10 cellular contexts compared by ENCODE assay signal in genomic region chr2:149994057-149994728, GRCh38.
DNase-seq lines count a peak whose midpoint lies in the region; ATAC-seq and TF ChIP-seq lines count a peak whose summit lies in the region.
"Had no signal": no experiment of that assay in that cellular context is flagged by ENCODE, and none has a peak within 500 bp of the region (broad histone marks: within the 10 kb centered on the region; RNA-seq: fewer than 3 reads in every experiment).

No MANE protein-coding gene starts in this region.

- ATAC-seq in omental fat pad (ENCODE audit: low FRiP score) = peak; percentile 44
- ATAC-seq in HG02981 (IDR thresholded peaks at IDR 0.05; ENCODE audit: unreplicated experiment) = no peak

- TF ChIP-seq CTCF in brain microvascular endothelial cell (IDR thresholded peaks at IDR 0.05; ENCODE audit: low read depth, low read length, missing control alignments) = no peak
- no peak for TF ChIP-seq CTCF in omental fat pad (IDR thresholded peaks at IDR 0.05)

- no peak overlapping the region for H3K4me3 ChIP-seq in brain microvascular endothelial cell (ENCODE audit: low read depth, low read length)

- no peaks in the 10 kb centered on the region for H3K27me3 ChIP-seq in brain microvascular endothelial cell (replicated peaks)

- H3K27ac ChIP-seq in brain microvascular endothelial cell = no peak overlapping the region

- in situ Hi-C loops in brain microvascular endothelial cell (cut with HindIII; ENCODE audit: low pct_ligation_motif_present, low sequenced_read_pairs) = no loop called here

- H3K36me3 ChIP-seq in brain microvascular endothelial cell (replicated peaks) = no peaks in the 10 kb centered on the region

- DNase-seq in Daoy (ENCODE audit: low read depth) = peak; percentile 88
- peak; percentile 2 to 36 for DNase-seq in NCI-H187 (lab: John Stamatoyannopoulos, UW)
- DNase-seq in brain microvascular endothelial cell = peak; percentile 63
- no peak for DNase-seq in omental fat pad (ENCODE audit: low spot score)
- no peak for DNase-seq in NCI-H2081 treated with DMSO at 0.1 percent for 48 hours (lab: John Stamatoyannopoulos, UW)
- DNase-seq in GOT3 (lab: John Stamatoyannopoulos, UW) = no peak
- no peak for DNase-seq in AML-193 (lab: John Stamatoyannopoulos, UW)
- DNase-seq: activated naive CD8-positive, alpha-beta T cell treated with anti-CD3 and anti-CD28 coated beads, Interleukin-2, amount 10 ng/mL, durations not matched to agents 7 days and 5 days; stimulated activated CD4-positive, alpha-beta T cell treated with anti-CD3 and anti-CD28 coated beads, Interleukin-15, amount 100 ng/mL, for 24 hours had no signal

Comparison
In these comparisons a context has a peak if more than half of its experiments do, and no peak if none do; other contexts are left out.
1. DNase-seq: peak in Daoy (single experiment), NCI-H187 (2 of 2) and brain microvascular endothelial cell (single experiment); none in omental fat pad (single experiment), NCI-H2081 treated with DMSO at 0.1 percent for 48 hours (single experiment), GOT3 (single experiment) and AML-193 (0 of 2).